ENCODE assay signal across 20 cellular contexts in genomic region chr14:81388236-81388801, GRCh38.
"Had no signal": no experiment of that assay in that cellular context is flagged by ENCODE, and none has a peak within 500 bp of the region (broad histone marks: within the 10 kb centered on the region; RNA-seq: fewer than 3 reads in every experiment).

No MANE protein-coding gene starts in this region.

- H3K4me3 Mint-ChIP-seq: activated CD8-positive, alpha-beta T cell treated with anti-CD3 and anti-CD28 coated beads for 36 hours; activated naive CD4-positive, alpha-beta T cell treated with anti-CD3 and anti-CD28 coated beads for 36 hours; activated T-cell treated with anti-CD3 and anti-CD28 coated beads, Interleukin-2, amount 50 U/mL, for 24 hours; natural killer cell; stimulated activated naive CD8-positive, alpha-beta T cell treated with anti-CD3 and anti-CD28 coated beads, Interleukin-15, amount 100 ng/mL, for 72 hours; T-cell had no signal

- H3K27ac Mint-ChIP-seq: activated CD8-positive, alpha-beta T cell treated with anti-CD3 and anti-CD28 coated beads for 36 hours; activated naive CD4-positive, alpha-beta T cell treated with anti-CD3 and anti-CD28 coated beads for 36 hours; activated T-cell treated with anti-CD3 and anti-CD28 coated beads, Interleukin-2, amount 50 U/mL, for 24 hours; natural killer cell; stimulated activated naive CD8-positive, alpha-beta T cell treated with anti-CD3 and anti-CD28 coated beads, Interleukin-15, amount 100 ng/mL, for 72 hours; T-cell had no signal

- H3K27me3 ChIP-seq: brain microvascular endothelial cell, gastroesophageal sphincter, suprapubic skin, upper lobe of left lung had no signal

- H3K27me3 Mint-ChIP-seq: stimulated activated naive CD8-positive, alpha-beta T cell treated with anti-CD3 and anti-CD28 coated beads, Interleukin-15, amount 100 ng/mL, for 72 hours had no signal

- H3K4me1 ChIP-seq: gastroesophageal sphincter, heart right ventricle, upper lobe of left lung had no signal

- H3K36me3 ChIP-seq: brain microvascular endothelial cell, gastroesophageal sphincter, suprapubic skin, upper lobe of left lung had no signal

- H3K9me3 Mint-ChIP-seq: activated CD8-positive, alpha-beta T cell treated with anti-CD3 and anti-CD28 coated beads for 36 hours; activated naive CD4-positive, alpha-beta T cell treated with anti-CD3 and anti-CD28 coated beads for 36 hours; activated T-cell treated with anti-CD3 and anti-CD28 coated beads, Interleukin-2, amount 50 U/mL, for 24 hours; natural killer cell; stimulated activated naive CD8-positive, alpha-beta T cell treated with anti-CD3 and anti-CD28 coated beads, Interleukin-15, amount 100 ng/mL, for 72 hours; T-cell had no signal

- ATAC-seq: activated CD8-positive, alpha-beta T cell treated with anti-CD3 and anti-CD28 coated beads for 36 hours; gastroesophageal sphincter; heart right ventricle; natural killer cell; right cardiac atrium; stimulated activated naive CD8-positive, alpha-beta T cell treated with anti-CD3 and anti-CD28 coated beads, Interleukin-15, amount 100 ng/mL, for 72 hours; T-cell had no signal

- DNase-seq: activated CD4-positive, alpha-beta T cell treated with anti-CD3 and anti-CD28 coated beads for 48 hours; activated CD4-positive, CD25-positive, alpha-beta regulatory T cell; activated CD8-positive, alpha-beta T cell treated with anti-CD3 and anti-CD28 coated beads for 36 hours; activated naive CD4-positive, alpha-beta T cell treated with anti-CD3 and anti-CD28 coated beads for 36 hours; activated T-cell treated with anti-CD3 and anti-CD28 coated beads, Interleukin-2, amount 50 U/mL, for 24 hours; brain microvascular endothelial cell; cortex of kidney; heart right ventricle; kidney glomerular epithelial cell; natural killer cell; posterior cingulate gyrus; right cardiac atrium; stimulated activated CD4-positive, alpha-beta T cell treated with anti-CD3 and anti-CD28 coated beads, Interleukin-15, amount 100 ng/mL, for 24 hours; stimulated activated CD4-positive, alpha-beta T cell treated with anti-CD3 and anti-CD28 coated beads, Interleukin-2, amount 100 ng/mL, for 48 hours; stimulated activated naive CD8-positive, alpha-beta T cell treated with anti-CD3 and anti-CD28 coated beads, Interleukin-15, amount 100 ng/mL, for 72 hours; T-cell; upper lobe of left lung had no signal

- H3K4me1 Mint-ChIP-seq: natural killer cell; stimulated activated naive CD8-positive, alpha-beta T cell treated with anti-CD3 and anti-CD28 coated beads, Interleukin-15, amount 100 ng/mL, for 72 hours; T-cell had no signal

- H3K4me3 ChIP-seq: gastroesophageal sphincter, heart right ventricle, skin epidermis, suprapubic skin, upper lobe of left lung had no signal

- H3K9me3 ChIP-seq: gastroesophageal sphincter, suprapubic skin, upper lobe of left lung had no signal

- H3K27ac ChIP-seq: brain microvascular endothelial cell, gastroesophageal sphincter, heart right ventricle, skin epidermis, suprapubic skin, upper lobe of left lung had no signal

- H3K36me3 Mint-ChIP-seq: natural killer cell, T-cell had no signal
